ENCODE assay signal across 28 cellular contexts in genomic region chr22:38106814-38107578, GRCh38. TPM values are rescaled to one million over a fixed set of nuclear protein-coding genes. Genes with fewer than 3 reads are reported as not detected.
DNase-seq lines count a peak whose midpoint lies in the region; ATAC-seq, FAIRE-seq and TF ChIP-seq lines count a peak whose summit lies in the region.
"Had no signal": no experiment of that assay in that cellular context is flagged by ENCODE, and none has a peak within 500 bp of the region (broad histone marks: within the 10 kb centered on the region; RNA-seq: fewer than 3 reads in every experiment).

No MANE protein-coding gene starts in this region.

- peak overlapping the region; percentile 48 for H3K18ac ChIP-seq in neuronal stem cell (ENCODE audit: low read length)

- no peaks in the 10 kb centered on the region for H3K27me3 ChIP-seq in WERI-Rb-1 (ENCODE audit: insufficient read depth, low read depth, severe bottlenecking)
- no peaks in the 10 kb centered on the region for H3K27me3 ChIP-seq in neuronal stem cell (ENCODE audit: control insufficient read depth in 3 of 3, insufficient read depth in 3 of 3, low read depth in 1 of 3, low read length in 3 of 3)
- H3K27me3 ChIP-seq in smooth muscle cell (ENCODE audit: low read depth), result no peaks in the 10 kb centered on the region
- H3K27me3 ChIP-seq: neutrophil, stomach, thyroid gland had no signal

- H4K20me1 ChIP-seq in smooth muscle cell (ENCODE audit: low read depth), result no peaks in the 10 kb centered on the region

- no peaks in the 10 kb centered on the region for H3K79me1 ChIP-seq in neuronal stem cell (ENCODE audit: low read depth, low read length)

- no peak overlapping the region for H2BK12ac ChIP-seq in neuronal stem cell (ENCODE audit: low read length)

- H3K27ac ChIP-seq in A549, result peak overlapping the region; percentile 66 to 76; a peak in 4 of 6 replicates
- no peak overlapping the region for H3K27ac ChIP-seq in WERI-Rb-1
- no peak overlapping the region for H3K27ac ChIP-seq in neuronal stem cell (replicated peaks; ENCODE audit: low read length)
- H3K27ac ChIP-seq in smooth muscle cell (ENCODE audit: low read depth), result no peak overlapping the region
- H3K27ac ChIP-seq: HL-60, neutrophil, prostate gland, thyroid gland, VCaP had no signal

- H3K4ac ChIP-seq in neuronal stem cell (ENCODE audit: low read length), result peak overlapping the region; percentile 57

- no peak overlapping the region for H3K9ac ChIP-seq in neuronal stem cell (ENCODE audit: low read depth, low read length, poor library complexity)
- no peak overlapping the region for H3K9ac ChIP-seq in smooth muscle cell (ENCODE audit: low read depth)

- no peak overlapping the region for H2BK120ac ChIP-seq in neuronal stem cell (ENCODE audit: low read depth, low read length)

- H3K79me2 ChIP-seq in smooth muscle cell (ENCODE audit: low read depth), result no peaks in the 10 kb centered on the region

- H3K4me1 ChIP-seq in A549, result peaks cover 45% of the 10 kb centered on the region
- H3K4me1 ChIP-seq in neuronal stem cell (ENCODE audit: control insufficient read depth in 2 of 2, insufficient read depth in 1 of 2, low read depth in 1 of 2, low read length in 2 of 2), result peaks cover 0 to 2% of the 10 kb centered on the region in 2 donors
- H3K4me1 ChIP-seq in smooth muscle cell (ENCODE audit: low read depth), result no peaks in the 10 kb centered on the region
- H3K4me1 ChIP-seq: prostate gland, thyroid gland had no signal

- no peak for DNase-seq in A549 (ENCODE audit: low read depth in 1 of 2, low spot score in 1 of 2)
- no peak for DNase-seq in WERI-Rb-1
- no peak for DNase-seq in left lobe of liver (ENCODE audit: low spot score)
- no peak for DNase-seq in neuronal stem cell (ENCODE audit: low spot score)
- no peak for DNase-seq in DMS 273 treated with DMSO at 0.1 percent for 48 hours (lab: John Stamatoyannopoulos, UW)
- no peak for DNase-seq in H54 (ENCODE audit: insufficient read length, low spot score)
- DNase-seq in smooth muscle cell (lab: John Stamatoyannopoulos, UW; ENCODE audit: unreplicated experiment), result no peak
- DNase-seq: ACHN; activated CD4-positive, alpha-beta T cell treated with anti-CD3 and anti-CD28 coated beads, Interleukin-2, amount 10 ng/mL, durations not matched to agents 7 days and 5 days; activated naive CD4-positive, alpha-beta T cell; activated T-cell treated with anti-CD3 and anti-CD28 coated beads, Interleukin-2, amount 50 U/mL, for 48 hours; DMS79; effector CD4-positive, alpha-beta T cell; GDM1; Karpas-422; NCI-H1436; NCI-H2107; T-helper 9 cell; thyroid gland had no signal

- H3K4me2 ChIP-seq in A549 (no peak overlapping the region), neuronal stem cell (ENCODE audit: insufficient read depth, low read length, poor library complexity, severe bottlenecking) (no peak overlapping the region), smooth muscle cell (no peak overlapping the region)

- peak overlapping the region; percentile 20 for H3K23ac ChIP-seq in neuronal stem cell (ENCODE audit: low read depth, low read length, poor library complexity)

- peak overlapping the region; percentile 59 for H2BK15ac ChIP-seq in neuronal stem cell (ENCODE audit: low read length)

- WGBS in A549 (ENCODE audit: missing lambda C conversion rate), result 83% methylated on average over 16 of the region's 17 CpGs
- no CpG with 5 or more reads among the region's 17 CpGs for WGBS in neuronal stem cell (ENCODE audit: extremely low coverage in 2 of 2, insufficient read length in 2 of 2, insufficient replicate concordance in 1 of 2), 2 donors
- 87% methylated on average over 17 of the region's 17 CpGs for WGBS in smooth muscle cell (ENCODE audit: low lambda C conversion rate)

- ATAC-seq in A549, result no peak
- ATAC-seq in left lobe of liver, result peak; percentile 2
- no peak for ATAC-seq in HG02642 (IDR thresholded peaks at IDR 0.05; ENCODE audit: poor library complexity, unreplicated experiment)

- H3K9me3 ChIP-seq in A549, result no peaks in the 10 kb centered on the region
- H3K9me3 ChIP-seq in WERI-Rb-1 (ENCODE audit: severe bottlenecking), result no peaks in the 10 kb centered on the region
- H3K9me3 ChIP-seq in neuronal stem cell (replicated peaks in 1 of 2; ENCODE audit: control insufficient read depth in 2 of 2, insufficient read depth in 1 of 2, low read depth in 1 of 2, low read length in 2 of 2), result no peaks in the 10 kb centered on the region
- no peaks in the 10 kb centered on the region for H3K9me3 ChIP-seq in smooth muscle cell (replicated peaks; ENCODE audit: low read depth)
- H3K9me3 ChIP-seq: Caco-2, neutrophil, prostate gland, stomach, thyroid gland had no signal

- peak overlapping the region; percentile 11 for H2AK5ac ChIP-seq in neuronal stem cell (ENCODE audit: low read depth, low read length)

- no peak overlapping the region for H4K8ac ChIP-seq in neuronal stem cell (ENCODE audit: low read depth, low read length)

- H3K14ac ChIP-seq in neuronal stem cell (ENCODE audit: low read length), result no peak overlapping the region

- no peak overlapping the region for H4K91ac ChIP-seq in neuronal stem cell (ENCODE audit: low read depth, low read length, poor library complexity)

- TF ChIP-seq CTCF in A549 (IDR thresholded peaks at IDR 0.05) (no peak), WERI-Rb-1 (IDR thresholded peaks at IDR 0.05; ENCODE audit: low read depth, low read length) (0 out of 2 replicates have a peak, but pooled peaks have one; percentile 14), smooth muscle cell (IDR thresholded peaks at IDR 0.05; ENCODE audit: borderline replicate concordance, insufficient read depth, poor library complexity, severe bottlenecking) (no peak)

- TF ChIP-seq POLR2A in A549 (IDR thresholded peaks at IDR 0.05; ENCODE audit: low read length) (no peak), H54 (IDR thresholded peaks at IDR 0.05; ENCODE audit: low read depth, low read length) (no peak)

- FAIRE-seq in A549 (lab: Jason Lieb, UNC) (no peak), H54 (lab: Jason Lieb, UNC) (no peak)
- FAIRE-seq: islet of Langerhans had no signal

- no peaks in the 10 kb centered on the region for H3K36me3 ChIP-seq in WERI-Rb-1
- no peaks in the 10 kb centered on the region for H3K36me3 ChIP-seq in neuronal stem cell (replicated peaks in 1 of 2; ENCODE audit: control insufficient read depth in 2 of 2, insufficient read depth in 2 of 2, low read length in 2 of 2)
- H3K36me3 ChIP-seq in smooth muscle cell (ENCODE audit: low read depth), result no peaks in the 10 kb centered on the region
- H3K36me3 ChIP-seq: prostate gland, thyroid gland had no signal

- no peak for TF ChIP-seq RAD21 in A549 (conservative IDR thresholded peaks at IDR 0.05 in 1 of 2, IDR thresholded peaks at IDR 0.05 in 1 of 2)

- H2AFZ ChIP-seq in neuronal stem cell (ENCODE audit: low read length) (no peak overlapping the region), smooth muscle cell (ENCODE audit: low read depth) (no peak overlapping the region)

- no peaks in the 10 kb centered on the region for H3F3A ChIP-seq in smooth muscle cell (ENCODE audit: low read depth)

- no peak for TF ChIP-seq EP300 in A549 (IDR thresholded peaks at IDR 0.05)

- CTCF ChIA-PET in A549 (lab: Yijun Ruan, JAX), result interaction anchor here (0.7 to 1.6 kb wide), 7 partner anchors 8 to 400 kb away, joined by 3 to 5 read pairs (median 3); no protein-coding TSS in a partner anchor

- H3K4me3 ChIP-seq in A549 (no peak overlapping the region), WERI-Rb-1 (ENCODE audit: low read depth, low read length) (no peak overlapping the region), neuronal stem cell (ENCODE audit: low read length in 2 of 2) (no peak overlapping the region), smooth muscle cell (no peak overlapping the region)
- H3K4me3 ChIP-seq: lung, prostate gland, stomach, thyroid gland had no signal

- POLR2A ChIA-PET in A549 (lab: Yijun Ruan, JAX), result no interaction called here

- H2BK5ac ChIP-seq in neuronal stem cell (ENCODE audit: low read length), result no peak overlapping the region

TF ChIP-seq in A549, 52 proteins besides CTCF, POLR2A, EP300 and RAD21 (continues in another document):
- no peak for TF ChIP-seq CHD4 (IDR thresholded peaks at IDR 0.05; ENCODE audit: borderline replicate concordance)
- TF ChIP-seq CBX2 (IDR thresholded peaks at IDR 0.05; ENCODE audit: borderline replicate concordance, low read depth), result no peak
- no peak for TF ChIP-seq ESRRA (IDR thresholded peaks at IDR 0.05; ENCODE audit: borderline replicate concordance, low read length)
- TF ChIP-seq TFCP2L1 (CRISPR knock-in tag; IDR thresholded peaks at IDR 0.05), result no peak
- TF ChIP-seq PHF8 (IDR thresholded peaks at IDR 0.05; ENCODE audit: borderline replicate concordance, low read depth), result no peak
- TF ChIP-seq HOXA7 (CRISPR knock-in tag; IDR thresholded peaks at IDR 0.05), result no peak

RNA-seq across cellular contexts. Expression of gene BAIAP2L2, which starts 3.5 kb away (rescaled TPM):
- polyA plus RNA-seq in A549 (2011; rRNA removed), result 2.9 and 3.5 TPM in 2 replicates
- polyA plus RNA-seq in A549 (2012; cell fraction: cytosol; rRNA removed), result 7.0 and 7.6 TPM in 2 replicates
- polyA plus RNA-seq in A549 (2012; cell fraction: nucleus; rRNA removed), result 40.4 and 54.9 TPM in 2 replicates
- polyA plus RNA-seq in A549 (2017; fragmentation: RNase III; extraction: RNeasy Plus Mini Kit Qiagen cat#74134 plus additional on column Dnase treatment), result 4.3 to 4.7 TPM (median 4.5 TPM) in 3 replicates
- polyA minus RNA-seq in A549 (2011; rRNA and poly(A)+ RNA removed), result 1.4 and 2.2 TPM in 2 replicates
- 1.1 TPM for total RNA-seq in left lobe of liver
- 4.8 TPM for polyA plus RNA-seq in neuronal stem cell (2013, experiment 1 of 2)
- 4.5 TPM for polyA plus RNA-seq in neuronal stem cell (2013, experiment 2 of 2)
- 0.13 and 0.31 TPM in 2 replicates for total RNA-seq in smooth muscle cell
- polyA plus RNA-seq in smooth muscle cell, result 0.67 and 1.3 TPM in 2 replicates

RNA-seq across cellular contexts. Expression of gene SLC16A8, which starts 23.0 kb away (rescaled TPM):
- polyA plus RNA-seq in A549 (2011; rRNA removed) (not detected in 2 replicates), A549 (2017; fragmentation: RNase III; extraction: RNeasy Plus Mini Kit Qiagen cat#74134 plus additional on column Dnase treatment) (not detected in 3 replicates), smooth muscle cell (0.93 and 1.4 TPM in 2 replicates)
- not detected in 2 replicates for polyA plus RNA-seq in A549 (2012; cell fraction: cytosol; rRNA removed)
- not detected in 2 replicates for polyA plus RNA-seq in A549 (2012; cell fraction: nucleus; rRNA removed)
- polyA minus RNA-seq in A549 (2011; rRNA and poly(A)+ RNA removed), result not detected in 2 replicates
- total RNA-seq in left lobe of liver (not detected), smooth muscle cell (0.09 TPM in 1 of 2 replicates, not detected in the other)
- polyA plus RNA-seq in neuronal stem cell (2013, experiment 1 of 2), result 1.3 TPM
- 0.91 TPM for polyA plus RNA-seq in neuronal stem cell (2013, experiment 2 of 2)
- total RNA-seq: activated CD4-positive, alpha-beta T cell treated with anti-CD3 and anti-CD28 coated beads, Interleukin-2, amount 10 ng/mL, durations not matched to agents 7 days and 5 days; Caco-2; stomach had no signal

RNA-seq across cellular contexts. Expression of gene PICK1, which starts 49.8 kb away (rescaled TPM):
- polyA plus RNA-seq in A549 (2011; rRNA removed) (12.9 and 17.8 TPM in 2 replicates), A549 (2017; fragmentation: RNase III; extraction: RNeasy Plus Mini Kit Qiagen cat#74134 plus additional on column Dnase treatment) (15.6 to 16.1 TPM (median 16.0 TPM) in 3 replicates), smooth muscle cell (17.5 and 30.1 TPM in 2 replicates)
- polyA plus RNA-seq in A549 (2012; cell fraction: cytosol; rRNA removed), result 14.6 and 15.3 TPM in 2 replicates
- polyA plus RNA-seq in A549 (2012; cell fraction: nucleus; rRNA removed), result 40.5 and 44.8 TPM in 2 replicates
- 17.7 and 22.6 TPM in 2 replicates for polyA minus RNA-seq in A549 (2011; rRNA and poly(A)+ RNA removed)
- total RNA-seq in left lobe of liver (16.8 TPM), smooth muscle cell (8.8 and 23.4 TPM in 2 replicates)
- 8.4 TPM for polyA plus RNA-seq in neuronal stem cell (2013, experiment 1 of 2)
- 8.2 TPM for polyA plus RNA-seq in neuronal stem cell (2013, experiment 2 of 2)

Comparison
In these comparisons a context has a peak if more than half of its experiments do, and no peak if none do; other contexts are left out.
1. H3K27ac ChIP-seq: peak in A549 (2 of 2); none in WERI-Rb-1 (single experiment), neuronal stem cell (single experiment) and smooth muscle cell (single experiment).